Comparison of ENCODE assay signal across 15 cellular contexts in genomic region chr11:121741316-121741715, GRCh38.
DNase-seq lines count a peak whose midpoint lies in the region; ATAC-seq, FAIRE-seq and TF ChIP-seq lines count a peak whose summit lies in the region.
"Had no signal": no experiment of that assay in that cellular context is flagged by ENCODE, and none has a peak within 500 bp of the region (broad histone marks: within the 10 kb centered on the region; RNA-seq: fewer than 3 reads in every experiment).

No MANE protein-coding gene starts in this region.

- WGBS in spleen, 5 donors: 71 to 91% (median 84%) methylated on average over 5 of the region's 5 CpGs

- peak; percentile 80 for FAIRE-seq in endometrium (lab: Jason Lieb, UNC)
- FAIRE-seq: GM12892, keratinocyte had no signal

- intact Hi-C loops in left lung (cut with DNase I) (no loop called here), spleen (cut with DNase I; ENCODE audit: low total_unique reads) (no loop called here), mucosa of descending colon (cut with DNase I, micrococcal nuclease) (no loop called here)

- TF ChIP-seq CTCF in left lung (IDR thresholded peaks at IDR 0.05) (no peak), spleen (IDR thresholded peaks at IDR 0.05 in 8 of 11, conservative IDR thresholded peaks at IDR 0.05 in 3 of 11) (no peak), mucosa of descending colon (IDR thresholded peaks at IDR 0.05) (no peak)

- H3K9me3 ChIP-seq in left lung (peaks cover 0 to 11% of the 10 kb centered on the region in 2 donors), spleen (peaks cover 0 to 21% (median 10%) of the 10 kb centered on the region in 8 donors), mucosa of descending colon (peaks cover 5% of the 10 kb centered on the region)
- H3K9me3 ChIP-seq: pancreas had no signal

- no peak for TF ChIP-seq POLR2A in spleen (IDR thresholded peaks at IDR 0.05)

- H3K27me3 ChIP-seq in left lung (no peaks in the 10 kb centered on the region), spleen (replicated peaks in 1 of 7) (no peaks in the 10 kb centered on the region)

- peak; percentile 9 for DNase-seq in GM03348 (ENCODE audit: low spot score)
- DNase-seq in left lung: no peak
- DNase-seq in spleen: no peak
- no peak for DNase-seq in NCI-H226
- no peak for DNase-seq in DMS79 (lab: John Stamatoyannopoulos, UW)
- no peak for DNase-seq in mucosa of descending colon
- DNase-seq: activated CD8-positive, alpha-beta memory T cell treated with anti-CD3 and anti-CD28 coated beads, Interleukin-2, amount 50 U/mL, for 48 hours; HFFc6; NCI-H1417; SIG-M5 had no signal

- H3K4me1 ChIP-seq in left lung: peaks cover 0 to 5% of the 10 kb centered on the region in 2 donors
- no peaks in the 10 kb centered on the region for H3K4me1 ChIP-seq in spleen
- peaks cover 4% of the 10 kb centered on the region for H3K4me1 ChIP-seq in mucosa of descending colon (ENCODE audit: low read depth)
- H3K4me1 ChIP-seq: pancreas had no signal

- ATAC-seq in left lung (peak; percentile 16), HG03097 (IDR thresholded peaks at IDR 0.05; ENCODE audit: low FRiP score, unreplicated experiment) (no peak), mucosa of descending colon (no peak)

- H3K27ac ChIP-seq in left lung: peak overlapping the region in 1 of 2 donors; percentile 48
- peak overlapping the region in 6 of 8 donors; percentile 8 to 60 (median 36) for H3K27ac ChIP-seq in spleen

- H3K4me3 ChIP-seq in left lung (no peak overlapping the region), spleen (no peak overlapping the region), mucosa of descending colon (no peak overlapping the region)
- H3K4me3 ChIP-seq: pancreas had no signal

- H3K36me3 ChIP-seq in left lung: no peaks in the 10 kb centered on the region
- H3K36me3 ChIP-seq in spleen: no peaks in the 10 kb centered on the region
- H3K36me3 ChIP-seq in mucosa of descending colon (ENCODE audit: low read depth): no peaks in the 10 kb centered on the region
- H3K36me3 ChIP-seq: pancreas had no signal
